In the genomic region with DNA sequence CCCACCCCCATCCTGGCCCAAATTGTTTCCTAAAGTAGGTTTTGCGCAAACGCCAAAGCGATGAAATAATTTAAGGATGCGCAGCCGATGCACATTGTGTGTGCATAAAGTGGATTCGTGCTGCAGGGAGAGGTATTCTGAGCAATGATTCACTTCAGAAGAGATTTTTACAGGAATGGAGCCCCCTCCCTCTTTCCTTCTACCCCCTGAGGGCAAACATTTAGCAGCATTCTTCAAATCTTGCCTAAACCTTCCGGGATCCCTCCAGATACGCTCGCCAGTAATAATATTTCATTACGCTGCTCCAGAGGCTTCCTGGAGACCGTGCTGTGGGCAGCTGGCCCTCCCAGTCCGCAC, we compare ENCODE assay signal across 12 cellular contexts. TPM values are rescaled to one million over a fixed set of nuclear protein-coding genes. Genes with fewer than 3 reads are reported as not detected.
A peak's percentile ranks its signal among the peaks of the same experiment; 100 is the strongest.
DNase-seq lines count a peak whose midpoint lies in the region; ATAC-seq and TF ChIP-seq lines count a peak whose summit lies in the region.
"Had no signal": no experiment of that assay in that cellular context is flagged by ENCODE, and none has a peak within 500 bp of the region (broad histone marks: within the 10 kb centered on the region; RNA-seq: fewer than 3 reads in every experiment).

No MANE protein-coding gene starts in this region.

- H2BK15ac ChIP-seq in neuronal stem cell (ENCODE audit: low read length) = no peak overlapping the region

- H3K4ac ChIP-seq in neuronal stem cell (ENCODE audit: low read length) = no peak overlapping the region

- H2BK5ac ChIP-seq in neuronal stem cell (ENCODE audit: low read length) = no peak overlapping the region

- H4K91ac ChIP-seq in neuronal stem cell (ENCODE audit: low read depth, low read length, poor library complexity) = no peak overlapping the region

- no peak overlapping the region for H2AK5ac ChIP-seq in neuronal stem cell (ENCODE audit: low read depth, low read length)

- TF ChIP-seq EP300 in esophagus muscularis mucosa (IDR thresholded peaks at IDR 0.05) = no peak

- TF ChIP-seq CTCF in esophagus muscularis mucosa (IDR thresholded peaks at IDR 0.05) = no peak
- no peak for TF ChIP-seq CTCF in uterus (IDR thresholded peaks at IDR 0.05)

- peak overlapping the region; percentile 82 for H3K4me2 ChIP-seq in neuronal stem cell (ENCODE audit: insufficient read depth, low read length, poor library complexity, severe bottlenecking)

- no peak overlapping the region for H3K9ac ChIP-seq in HUES64 (ENCODE audit: low read depth, low read length)
- no peak overlapping the region for H3K9ac ChIP-seq in neuronal stem cell (ENCODE audit: low read depth, low read length, poor library complexity)

- H3K27ac Mint-ChIP-seq in stimulated activated effector memory CD8-positive, alpha-beta T cell treated with anti-CD3 and anti-CD28 coated beads, Interleukin-12 subunit alpha, Interleukin-12 subunit beta, amount 100 ng/mL, for 72 hours = no peak overlapping the region
- H3K27ac Mint-ChIP-seq: CD4-positive, alpha-beta T cell had no signal

- H3K4me1 Mint-ChIP-seq in stimulated activated effector memory CD8-positive, alpha-beta T cell treated with anti-CD3 and anti-CD28 coated beads, Interleukin-12 subunit alpha, Interleukin-12 subunit beta, amount 100 ng/mL, for 72 hours = no peaks in the 10 kb centered on the region

- no peak overlapping the region for H4K8ac ChIP-seq in neuronal stem cell (ENCODE audit: low read depth, low read length)

- H3K27ac ChIP-seq in ACC112 (ENCODE audit: low read depth, low read length) = no peak overlapping the region
- H3K27ac ChIP-seq in HUES64 (ENCODE audit: low read depth, low read length) = no peak overlapping the region
- H3K27ac ChIP-seq in esophagus muscularis mucosa (replicated peaks in 1 of 4) = no peak overlapping the region
- no peak overlapping the region for H3K27ac ChIP-seq in neuronal stem cell (replicated peaks; ENCODE audit: low read length)
- no peak overlapping the region for H3K27ac ChIP-seq in uterus

- no peaks in the 10 kb centered on the region for H3K9me3 ChIP-seq in HUES64 (ENCODE audit: insufficient read depth, low read depth, low read length)
- no peaks in the 10 kb centered on the region for H3K9me3 ChIP-seq in esophagus muscularis mucosa
- H3K9me3 ChIP-seq in neuronal stem cell (replicated peaks in 1 of 2; ENCODE audit: control insufficient read depth in 2 of 2, insufficient read depth in 1 of 2, low read depth in 1 of 2, low read length in 2 of 2) = peaks cover 3 to 26% of the 10 kb centered on the region in 2 donors
- H3K9me3 ChIP-seq in uterus = no peaks in the 10 kb centered on the region

- no peak overlapping the region for H3K23ac ChIP-seq in neuronal stem cell (ENCODE audit: low read depth, low read length, poor library complexity)

- peaks cover 6% of the 10 kb centered on the region for H3K36me3 Mint-ChIP-seq in stimulated activated effector memory CD8-positive, alpha-beta T cell treated with anti-CD3 and anti-CD28 coated beads, Interleukin-12 subunit alpha, Interleukin-12 subunit beta, amount 100 ng/mL, for 72 hours

- H2BK12ac ChIP-seq in neuronal stem cell (ENCODE audit: low read length) = peak overlapping the region; percentile 77

- no peak overlapping the region for H3K4me3 Mint-ChIP-seq in stimulated activated effector memory CD8-positive, alpha-beta T cell treated with anti-CD3 and anti-CD28 coated beads, Interleukin-12 subunit alpha, Interleukin-12 subunit beta, amount 100 ng/mL, for 72 hours
- H3K4me3 Mint-ChIP-seq: CD4-positive, alpha-beta T cell had no signal

- no peaks in the 10 kb centered on the region for H3K79me1 ChIP-seq in neuronal stem cell (ENCODE audit: low read depth, low read length)

- H3K9me3 Mint-ChIP-seq in stimulated activated effector memory CD8-positive, alpha-beta T cell treated with anti-CD3 and anti-CD28 coated beads, Interleukin-12 subunit alpha, Interleukin-12 subunit beta, amount 100 ng/mL, for 72 hours = peaks cover 3% of the 10 kb centered on the region

- H3K79me2 ChIP-seq in ACC112 (ENCODE audit: control insufficient read depth, insufficient read depth, low read length, unreplicated experiment) = no peaks in the 10 kb centered on the region

- peak overlapping the region; percentile 48 for H2AFZ ChIP-seq in ACC112 (ENCODE audit: low read length, unreplicated experiment)
- no peak overlapping the region for H2AFZ ChIP-seq in neuronal stem cell (ENCODE audit: low read length)

- ATAC-seq in GM18498 (IDR thresholded peaks at IDR 0.05; ENCODE audit: unreplicated experiment) = no peak
- ATAC-seq in stimulated activated effector memory CD8-positive, alpha-beta T cell treated with anti-CD3 and anti-CD28 coated beads, Interleukin-12 subunit alpha, Interleukin-12 subunit beta, amount 100 ng/mL, for 72 hours = no peak
- ATAC-seq: K562 had no signal

- intact Hi-C loops in esophagus muscularis mucosa (cut with DNase I) (no loop called here), uterus (cut with DNase I; ENCODE audit: low total_unique reads) (no loop called here)

- H3K27me3 ChIP-seq in ACC112 (ENCODE audit: insufficient read depth, low read length) = peaks cover 99% of the 10 kb centered on the region
- peaks cover 100% of the 10 kb centered on the region for H3K27me3 ChIP-seq in HUES64 (ENCODE audit: insufficient read depth, low read length)
- H3K27me3 ChIP-seq in esophagus muscularis mucosa = peaks cover 10 to 100% (median 96%) of the 10 kb centered on the region in 4 donors
- peaks cover 28 to 83% (median 52%) of the 10 kb centered on the region in 3 experiments for H3K27me3 ChIP-seq in neuronal stem cell (ENCODE audit: control insufficient read depth in 3 of 3, insufficient read depth in 3 of 3, low read depth in 1 of 3, low read length in 3 of 3)
- H3K27me3 ChIP-seq in uterus = peaks cover 22 to 99% of the 10 kb centered on the region in 2 donors

- no peaks in the 10 kb centered on the region for H3K4me1 ChIP-seq in ACC112 (ENCODE audit: control insufficient read depth, insufficient read depth, low read length, unreplicated experiment)
- peaks cover 53% of the 10 kb centered on the region for H3K4me1 ChIP-seq in HUES64 (ENCODE audit: insufficient read depth, low read length)
- peaks cover 28 to 64% (median 51%) of the 10 kb centered on the region in 4 donors for H3K4me1 ChIP-seq in esophagus muscularis mucosa
- H3K4me1 ChIP-seq in neuronal stem cell (ENCODE audit: control insufficient read depth in 2 of 2, insufficient read depth in 1 of 2, low read depth in 1 of 2, low read length in 2 of 2) = peaks cover 31 to 33% of the 10 kb centered on the region in 2 donors
- H3K4me1 ChIP-seq in uterus = peaks cover 0 to 26% of the 10 kb centered on the region in 2 donors

- DNase-seq in esophagus muscularis mucosa (ENCODE audit: extremely low spot score) (no peak), neuronal stem cell (ENCODE audit: low spot score) (no peak), AG08395 (ENCODE audit: low spot score) (no peak), uterus (no peak)
- DNase-seq in stimulated activated effector memory CD8-positive, alpha-beta T cell treated with anti-CD3 and anti-CD28 coated beads, Interleukin-12 subunit alpha, Interleukin-12 subunit beta, amount 100 ng/mL, for 72 hours (ENCODE audit: low spot score in 2 of 2) = no peak
- DNase-seq: CD4-positive, alpha-beta T cell; stimulated activated CD8-positive, alpha-beta memory T cell treated with anti-CD3 and anti-CD28 coated beads, Interleukin-4, amount 100 ng/mL, for 48 hours had no signal

- no peak overlapping the region for H2BK120ac ChIP-seq in neuronal stem cell (ENCODE audit: low read depth, low read length)

- 0% methylated on average over 12 of the region's 12 CpGs for WGBS in HUES64
- 2% methylated on average over 11 of the region's 12 CpGs for WGBS in esophagus muscularis mucosa
- no CpG with 5 or more reads among the region's 12 CpGs for WGBS in neuronal stem cell (ENCODE audit: extremely low coverage in 2 of 2, insufficient read length in 2 of 2, insufficient replicate concordance in 1 of 2), 2 donors

- H3K14ac ChIP-seq in neuronal stem cell (ENCODE audit: low read length) = no peak overlapping the region

- H3K18ac ChIP-seq in neuronal stem cell (ENCODE audit: low read length) = peak overlapping the region; percentile 39

- TF ChIP-seq POLR2A in esophagus muscularis mucosa (IDR thresholded peaks at IDR 0.05; ENCODE audit: low read depth) = no peak
- TF ChIP-seq POLR2A in uterus (IDR thresholded peaks at IDR 0.05) = no peak

- H3K4me3 ChIP-seq in ACC112 (ENCODE audit: low read depth, low read length) (peak overlapping the region; percentile 70), HUES64 (ENCODE audit: low read length) (peak overlapping the region; percentile 62), esophagus muscularis mucosa (peak overlapping the region; percentile 24 to 48 (median 38)), neuronal stem cell (ENCODE audit: low read length in 2 of 2) (peak overlapping the region in 1 of 2 donors; percentile 77), uterus (no peak overlapping the region)
- H3K4me3 ChIP-seq: K562 had no signal

- H3K36me3 ChIP-seq in ACC112 (ENCODE audit: insufficient read depth, low read length) (no peaks in the 10 kb centered on the region), HUES64 (ENCODE audit: insufficient read depth, low read length) (no peaks in the 10 kb centered on the region), esophagus muscularis mucosa (no peaks in the 10 kb centered on the region), neuronal stem cell (replicated peaks in 1 of 2; ENCODE audit: control insufficient read depth in 2 of 2, insufficient read depth in 2 of 2, low read length in 2 of 2) (no peaks in the 10 kb centered on the region), uterus (no peaks in the 10 kb centered on the region)

RNA-seq across cellular contexts. Expression of gene ZIC4, which starts 14.6 kb away (rescaled TPM):
- polyA plus RNA-seq in HUES64 (2013, experiment 1 of 2) = 0.40 TPM
- polyA plus RNA-seq in HUES64 (2013, experiment 2 of 2) = 2.3 TPM
- not detected for total RNA-seq in esophagus muscularis mucosa
- 0.67 TPM for polyA plus RNA-seq in neuronal stem cell (2013, experiment 1 of 2)
- polyA plus RNA-seq in neuronal stem cell (2013, experiment 2 of 2) = 0.78 TPM
- not detected for total RNA-seq in uterus
- total RNA-seq: CD4-positive, alpha-beta T cell; K562; mononuclear cell had no signal
- polyA plus RNA-seq: K562 had no signal

RNA-seq across cellular contexts. Expression of gene ZIC1, which starts 17.5 kb away (rescaled TPM):
- polyA plus RNA-seq in HUES64 (2013, experiment 1 of 2) = 5.2 TPM
- 19.0 TPM for polyA plus RNA-seq in HUES64 (2013, experiment 2 of 2)
- total RNA-seq in esophagus muscularis mucosa = not detected
- 24.9 TPM for polyA plus RNA-seq in neuronal stem cell (2013, experiment 1 of 2)
- polyA plus RNA-seq in neuronal stem cell (2013, experiment 2 of 2) = 27.0 TPM
- total RNA-seq in uterus = not detected
- total RNA-seq: CD4-positive, alpha-beta T cell; mononuclear cell had no signal

Comparison
In these comparisons a context has a peak if more than half of its experiments do, and no peak if none do; other contexts are left out.
1. H3K4me3 ChIP-seq: peak in ACC112 (single experiment), HUES64 (single experiment) and esophagus muscularis mucosa (4 of 4); none in uterus (0 of 2).